ENCODE assay signal across 8 cellular contexts in the genomic region with DNA sequence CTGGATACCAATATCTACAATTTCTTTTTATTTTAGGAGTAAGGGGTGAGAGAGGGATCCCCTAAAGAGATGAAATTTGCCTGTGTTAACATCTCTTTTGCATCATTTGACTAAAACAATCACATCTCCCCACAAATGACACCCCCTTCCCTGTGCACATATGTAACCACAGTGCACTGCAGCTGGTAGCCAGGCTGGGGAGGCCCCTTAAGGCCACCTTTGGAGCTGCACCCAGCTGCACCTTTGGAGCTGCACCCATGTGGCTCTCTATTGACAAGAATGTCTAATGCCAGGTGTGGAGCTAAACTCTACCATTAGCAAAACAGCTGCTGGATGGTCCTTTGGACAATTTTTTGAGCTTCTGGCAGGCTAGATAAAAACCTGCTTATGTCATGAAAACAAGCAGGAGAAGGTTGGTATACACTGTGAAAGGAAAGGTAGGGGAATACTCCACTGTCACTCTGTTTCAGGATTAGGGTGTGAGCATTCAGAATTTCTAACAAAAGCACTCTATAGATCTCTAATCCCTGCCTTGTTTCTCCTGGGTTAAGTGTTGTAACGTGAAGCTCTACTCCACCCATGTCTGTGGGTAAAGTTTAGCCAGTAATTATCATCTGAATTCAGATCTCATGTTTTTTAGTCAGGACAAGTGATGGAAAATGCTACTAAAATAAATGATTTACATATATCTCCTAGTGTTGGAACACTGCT. TPM values are rescaled to one million over a fixed set of nuclear protein-coding genes. Genes with fewer than 3 reads are reported as not detected.
DNase-seq lines count a peak whose midpoint lies in the region; ATAC-seq and TF ChIP-seq lines count a peak whose summit lies in the region.

No MANE protein-coding gene starts in this region.

- H3K36me3 ChIP-seq in GM06990 (ENCODE audit: control insufficient read depth, insufficient read depth, low read length) (no peaks in the 10 kb centered on the region), gastroesophageal sphincter (peaks cover 0 to 10% of the 10 kb centered on the region in 2 donors)

- H3K36me3 Mint-ChIP-seq in activated naive CD4-positive, alpha-beta T cell treated with anti-CD3 and anti-CD28 coated beads, Interleukin-2, amount 10 ng/mL, durations not matched to agents 7 days and 5 days = peaks cover 6% of the 10 kb centered on the region
- no peaks in the 10 kb centered on the region for H3K36me3 Mint-ChIP-seq in stimulated activated memory B cell treated with anti-CD40 and anti-IgM and Interleukin-4, amounts not matched to agents 10 μg/mL and 1 μg/mL and 100 μg/mL, for 72 hours

- H3K4me1 ChIP-seq in gastroesophageal sphincter = peaks cover 0 to 3% (median 3%) of the 10 kb centered on the region in 3 donors

- H3K4me3 ChIP-seq in GM06990 (replicated peaks; ENCODE audit: low read depth, low read length) (no peak overlapping the region), gastroesophageal sphincter (no peak overlapping the region)

- H3K27ac Mint-ChIP-seq in activated naive CD4-positive, alpha-beta T cell treated with anti-CD3 and anti-CD28 coated beads, Interleukin-2, amount 10 ng/mL, durations not matched to agents 7 days and 5 days = no peak overlapping the region
- no peak overlapping the region for H3K27ac Mint-ChIP-seq in stimulated activated memory B cell treated with anti-CD40 and anti-IgM and Interleukin-4, amounts not matched to agents 10 μg/mL and 1 μg/mL and 100 μg/mL, for 72 hours

- no peaks in the 10 kb centered on the region for H3K9me3 ChIP-seq in gastroesophageal sphincter

- DNase-seq in GM06990 (ENCODE audit: extremely low read depth, insufficient read length) (no peak), kidney glomerular epithelial cell (lab: John Stamatoyannopoulos, UW) (no peak)
- peak; percentile 37 for DNase-seq in activated naive CD4-positive, alpha-beta T cell treated with anti-CD3 and anti-CD28 coated beads, Interleukin-2, amount 10 ng/mL, durations not matched to agents 7 days and 5 days

- ATAC-seq in GM19372 (IDR thresholded peaks at IDR 0.05; ENCODE audit: low read depth, unreplicated experiment) (peak; percentile 84), HG03342 (IDR thresholded peaks at IDR 0.05; ENCODE audit: unreplicated experiment) (peak; percentile 88), gastroesophageal sphincter (no peak), GM21737 (IDR thresholded peaks at IDR 0.05; ENCODE audit: unreplicated experiment) (no peak)
- peak; percentile 68 for ATAC-seq in stimulated activated memory B cell treated with anti-CD40 and anti-IgM and Interleukin-4, amounts not matched to agents 10 μg/mL and 1 μg/mL and 100 μg/mL, for 72 hours

- CTCF ChIA-PET in activated naive CD4-positive, alpha-beta T cell treated with anti-CD3 and anti-CD28 coated beads, Interleukin-2, amount 10 ng/mL, durations not matched to agents 7 days and 5 days (lab: Charles Lee) = interaction anchor here (0.9 to 2.8 kb wide), 2 partner anchors 35 to 51 kb away, joined by 3 to 10 read pairs; no protein-coding TSS in a partner anchor

- 40 to 90% methylated on average over 1 of the region's 1 CpG for WGBS in gastroesophageal sphincter (ENCODE audit: low coverage in 1 of 2), 2 donors

- no peak for TF ChIP-seq POLR2A in gastroesophageal sphincter (IDR thresholded peaks at IDR 0.05)

- H3K27ac ChIP-seq in gastroesophageal sphincter = no peak overlapping the region

- TF ChIP-seq EP300 in gastroesophageal sphincter (IDR thresholded peaks at IDR 0.05) = no peak

- TF ChIP-seq CTCF in GM06990 (IDR thresholded peaks at IDR 0.05; ENCODE audit: insufficient read depth, low read length, poor library complexity, severe bottlenecking) (peak; percentile 49), gastroesophageal sphincter (IDR thresholded peaks at IDR 0.05) (peak in 1 of 4 experiments; percentile 15)

- H3K27me3 ChIP-seq in GM06990 (replicated peaks; ENCODE audit: control insufficient read depth, insufficient read depth, low read length) (no peaks in the 10 kb centered on the region), gastroesophageal sphincter (no peaks in the 10 kb centered on the region)

- H3K9me3 Mint-ChIP-seq in activated naive CD4-positive, alpha-beta T cell treated with anti-CD3 and anti-CD28 coated beads, Interleukin-2, amount 10 ng/mL, durations not matched to agents 7 days and 5 days = no peaks in the 10 kb centered on the region
- H3K9me3 Mint-ChIP-seq in stimulated activated memory B cell treated with anti-CD40 and anti-IgM and Interleukin-4, amounts not matched to agents 10 μg/mL and 1 μg/mL and 100 μg/mL, for 72 hours = no peaks in the 10 kb centered on the region

- H3K4me1 Mint-ChIP-seq in activated naive CD4-positive, alpha-beta T cell treated with anti-CD3 and anti-CD28 coated beads, Interleukin-2, amount 10 ng/mL, durations not matched to agents 7 days and 5 days = peaks cover 17% of the 10 kb centered on the region
- peaks cover 15% of the 10 kb centered on the region for H3K4me1 Mint-ChIP-seq in stimulated activated memory B cell treated with anti-CD40 and anti-IgM and Interleukin-4, amounts not matched to agents 10 μg/mL and 1 μg/mL and 100 μg/mL, for 72 hours

- no peaks in the 10 kb centered on the region for H3K27me3 Mint-ChIP-seq in activated naive CD4-positive, alpha-beta T cell treated with anti-CD3 and anti-CD28 coated beads, Interleukin-2, amount 10 ng/mL, durations not matched to agents 7 days and 5 days
- no peaks in the 10 kb centered on the region for H3K27me3 Mint-ChIP-seq in stimulated activated memory B cell treated with anti-CD40 and anti-IgM and Interleukin-4, amounts not matched to agents 10 μg/mL and 1 μg/mL and 100 μg/mL, for 72 hours

- H3K4me3 Mint-ChIP-seq in activated naive CD4-positive, alpha-beta T cell treated with anti-CD3 and anti-CD28 coated beads, Interleukin-2, amount 10 ng/mL, durations not matched to agents 7 days and 5 days = no peak overlapping the region
- H3K4me3 Mint-ChIP-seq in stimulated activated memory B cell treated with anti-CD40 and anti-IgM and Interleukin-4, amounts not matched to agents 10 μg/mL and 1 μg/mL and 100 μg/mL, for 72 hours = no peak overlapping the region

RNA-seq across cellular contexts. Expression of a gene that starts 52.1 kb away (rescaled TPM):
- total RNA-seq in gastroesophageal sphincter = 10 to 100 TPM; 61.9 to 72.7 (median 64.1) TPM

Comparison
In these comparisons a context has a peak if more than half of its experiments do, and no peak if none do; other contexts are left out.
1. ATAC-seq: peak in GM19372 (single experiment), HG03342 (single experiment) and stimulated activated memory B cell treated with anti-CD40 and anti-IgM and Interleukin-4, amounts not matched to agents 10 μg/mL and 1 μg/mL and 100 μg/mL, for 72 hours (single experiment); none in gastroesophageal sphincter (single experiment) and GM21737 (single experiment).